ENCODE assay signal across 1 cellular context in genomic region chr3:14169871-14170270, GRCh38.
TF ChIP-seq lines count a peak whose summit lies in the region.

No MANE protein-coding gene starts in this region.

TF ChIP-seq in GM12878, 131 proteins besides CTCF, POLR2A, EP300 and RAD21:
- TF ChIP-seq ZBED1 (IDR thresholded peaks at IDR 0.05; ENCODE audit: borderline replicate concordance) (no peak), IKZF2 (IDR thresholded peaks at IDR 0.05) (no peak), TCF12 (IDR thresholded peaks at IDR 0.05; ENCODE audit: low read depth, low read length) (no peak), ASH2L (IDR thresholded peaks at IDR 0.05; ENCODE audit: borderline replicate concordance, low read depth) (no peak), YY1 (IDR thresholded peaks at IDR 0.05; ENCODE audit: low read depth, low read length) (no peak), TARDBP (IDR thresholded peaks at IDR 0.05; ENCODE audit: borderline replicate concordance) (no peak), MLLT1 (IDR thresholded peaks at IDR 0.05) (no peak), E4F1 (IDR thresholded peaks at IDR 0.05; ENCODE audit: borderline replicate concordance, partially characterized antibody) (no peak), CBX3 (IDR thresholded peaks at IDR 0.05; ENCODE audit: borderline replicate concordance, low read depth) (no peak), SMAD1 (IDR thresholded peaks at IDR 0.05; ENCODE audit: low read depth, partially characterized antibody) (no peak), ZBTB4 (CRISPR knock-in tag; IDR thresholded peaks at IDR 0.05) (no peak)
